In the genomic region with DNA sequence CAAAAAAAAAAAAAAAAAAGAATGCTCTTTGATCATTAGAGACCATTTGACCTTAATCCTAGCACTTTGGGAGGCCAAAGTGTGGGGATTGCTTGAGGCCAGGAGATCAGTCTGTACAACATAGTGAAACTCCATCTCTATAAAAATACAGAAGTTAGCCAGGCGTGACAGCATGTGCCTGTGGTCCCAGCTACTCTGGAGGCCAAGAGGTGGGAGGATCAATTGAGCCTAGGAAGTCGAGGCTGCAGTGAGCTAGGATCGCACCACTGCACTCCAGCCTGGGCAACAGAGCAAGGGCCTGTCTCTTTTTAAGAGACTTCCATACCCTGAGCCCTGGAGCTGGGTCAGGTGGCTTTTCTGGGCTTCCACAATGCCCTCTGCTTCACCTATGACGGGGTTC, we compare ENCODE assay signal across 30 cellular contexts.
"Had no signal": no experiment of that assay in that cellular context is flagged by ENCODE, and none has a peak within 500 bp of the region (broad histone marks: within the 10 kb centered on the region; RNA-seq: fewer than 3 reads in every experiment).

No MANE protein-coding gene starts in this region.

- H3K4me1 ChIP-seq: parathyroid adenoma had no signal

- ATAC-seq: activated T-cell treated with anti-CD3 and anti-CD28 coated beads, Interleukin-2, amount 50 U/mL, for 72 hours; body of pancreas; gastroesophageal sphincter; left cardiac atrium; psoas muscle; stimulated activated memory B cell treated with anti-CD40 and anti-IgM and Interleukin-4, amounts not matched to agents 10 μg/mL and 1 μg/mL and 100 μg/mL, for 72 hours had no signal

- H2AFZ ChIP-seq: parathyroid adenoma had no signal

- H3K36me3 ChIP-seq: adrenal gland, gastroesophageal sphincter, stomach, thyroid gland, upper lobe of left lung had no signal

- H3K4me3 ChIP-seq: adrenal gland, body of pancreas, gastroesophageal sphincter, psoas muscle, smooth muscle cell, stomach, thyroid gland, upper lobe of left lung had no signal

- H3K4me3 Mint-ChIP-seq: activated naive CD8-positive, alpha-beta T cell treated with anti-CD3 and anti-CD28 coated beads for 36 hours; activated T-cell treated with anti-CD3 and anti-CD28 coated beads, Interleukin-2, amount 50 U/mL, for 72 hours; nephron progenitor cell; stimulated activated memory B cell treated with anti-CD40 and anti-IgM and Interleukin-4, amounts not matched to agents 10 μg/mL and 1 μg/mL and 100 μg/mL, for 72 hours; T-helper 2 cell treated with Interferon-gamma antibody and Interleukin-4, amounts not matched to agents 5 μg/mL and 100 μg/mL, for 36 hours had no signal

- H3K4me2 ChIP-seq: smooth muscle cell had no signal

- H3K27ac Mint-ChIP-seq: activated naive CD8-positive, alpha-beta T cell treated with anti-CD3 and anti-CD28 coated beads for 36 hours; activated T-cell treated with anti-CD3 and anti-CD28 coated beads, Interleukin-2, amount 50 U/mL, for 72 hours; nephron progenitor cell; stimulated activated memory B cell treated with anti-CD40 and anti-IgM and Interleukin-4, amounts not matched to agents 10 μg/mL and 1 μg/mL and 100 μg/mL, for 72 hours; T-helper 2 cell treated with Interferon-gamma antibody and Interleukin-4, amounts not matched to agents 5 μg/mL and 100 μg/mL, for 36 hours had no signal

- H3K9me3 ChIP-seq: adrenal gland, body of pancreas, gastroesophageal sphincter, psoas muscle, stomach, thyroid gland, upper lobe of left lung had no signal

- H3K36me3 Mint-ChIP-seq: activated naive CD8-positive, alpha-beta T cell treated with anti-CD3 and anti-CD28 coated beads for 36 hours had no signal

- DNase-seq: activated CD4-positive, alpha-beta T cell treated with anti-CD3 and anti-CD28 coated beads for 4 hours; activated CD4-positive, alpha-beta T cell treated with anti-CD3 and anti-CD28 coated beads, Interleukin-2, amount 50 U/mL, for 4 hours; activated effector memory CD4-positive, alpha-beta T cell treated with Interleukin-2 at 50 U/mL for 16 hours; activated naive CD4-positive, alpha-beta T cell treated with Interleukin-2 at 50 U/mL for 16 hours; activated naive CD8-positive, alpha-beta T cell treated with anti-CD3 and anti-CD28 coated beads for 36 hours; activated T-cell treated with anti-CD3 and anti-CD28 coated beads for 4 hours; activated T-cell treated with anti-CD3 and anti-CD28 coated beads, Interleukin-2, amount 50 U/mL, for 72 hours; adrenal gland; aorta; body of pancreas; cerebellar nuclear complex; cortex of kidney; head of caudate nucleus; hippocampal formation; left cardiac atrium; mammary epithelial cell; nephron progenitor cell; occipital lobe; psoas muscle; stimulated activated CD4-positive, alpha-beta T cell treated with anti-CD3 and anti-CD28 coated beads, Interleukin-1b, Interleukin-23, amount 100 ng/mL, for 48 hours; stimulated activated CD4-positive, alpha-beta T cell treated with anti-CD3 and anti-CD28 coated beads, Interleukin-4, amount 100 ng/mL, for 4 hours; stimulated activated CD8-positive, alpha-beta memory T cell treated with anti-CD3 and anti-CD28 coated beads, Interleukin-4, amount 100 ng/mL, for 48 hours; stomach; thyroid gland; upper lobe of left lung had no signal

- H3K27me3 ChIP-seq: adrenal gland, body of pancreas, gastroesophageal sphincter, thyroid gland, upper lobe of left lung had no signal

- H3K9ac ChIP-seq: parathyroid adenoma had no signal

- H3K27ac ChIP-seq: adrenal gland, body of pancreas, gastroesophageal sphincter, parathyroid adenoma, psoas muscle, stomach, thyroid gland, upper lobe of left lung had no signal

- H3K27me3 Mint-ChIP-seq: activated naive CD8-positive, alpha-beta T cell treated with anti-CD3 and anti-CD28 coated beads for 36 hours; stimulated activated memory B cell treated with anti-CD40 and anti-IgM and Interleukin-4, amounts not matched to agents 10 μg/mL and 1 μg/mL and 100 μg/mL, for 72 hours had no signal

- H3K9me3 Mint-ChIP-seq: activated naive CD8-positive, alpha-beta T cell treated with anti-CD3 and anti-CD28 coated beads for 36 hours; activated T-cell treated with anti-CD3 and anti-CD28 coated beads, Interleukin-2, amount 50 U/mL, for 72 hours; T-helper 2 cell treated with Interferon-gamma antibody and Interleukin-4, amounts not matched to agents 5 μg/mL and 100 μg/mL, for 36 hours had no signal
